In the genomic region with DNA sequence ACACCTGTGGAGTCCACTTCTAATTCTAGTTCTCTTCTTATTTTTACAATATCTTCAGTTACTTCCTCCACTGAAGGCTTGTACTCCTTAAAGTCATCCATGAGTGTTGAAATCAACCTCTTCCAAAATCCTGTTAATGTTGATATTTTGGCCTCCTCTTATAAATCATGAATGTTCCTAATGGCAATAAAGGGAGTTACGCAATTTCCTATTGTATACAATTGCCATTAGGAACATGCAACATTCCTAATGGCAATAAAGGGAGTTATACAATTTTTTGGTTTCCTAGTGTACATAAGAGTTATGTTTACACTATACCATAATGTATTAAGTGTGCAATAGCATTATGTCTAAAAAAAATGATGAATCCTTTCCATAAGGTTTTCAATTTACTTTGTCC, we compare ENCODE assay signal across 2 cellular contexts.
TF ChIP-seq lines count a peak whose summit lies in the region.

No MANE protein-coding gene starts in this region.

TF ChIP-seq in GM23338, 12 proteins besides CTCF, POLR2A, EP300 and RAD21 (continues in another document):
- TF ChIP-seq JUNB (IDR thresholded peaks at IDR 0.05; ENCODE audit: unreplicated experiment) = no peak
- no peak for TF ChIP-seq POLR2AphosphoS5 (IDR thresholded peaks at IDR 0.05; ENCODE audit: low read depth)
- no peak for TF ChIP-seq EZH2 (IDR thresholded peaks at IDR 0.05; ENCODE audit: low read depth, unreplicated experiment)
- TF ChIP-seq, protein P1, sequence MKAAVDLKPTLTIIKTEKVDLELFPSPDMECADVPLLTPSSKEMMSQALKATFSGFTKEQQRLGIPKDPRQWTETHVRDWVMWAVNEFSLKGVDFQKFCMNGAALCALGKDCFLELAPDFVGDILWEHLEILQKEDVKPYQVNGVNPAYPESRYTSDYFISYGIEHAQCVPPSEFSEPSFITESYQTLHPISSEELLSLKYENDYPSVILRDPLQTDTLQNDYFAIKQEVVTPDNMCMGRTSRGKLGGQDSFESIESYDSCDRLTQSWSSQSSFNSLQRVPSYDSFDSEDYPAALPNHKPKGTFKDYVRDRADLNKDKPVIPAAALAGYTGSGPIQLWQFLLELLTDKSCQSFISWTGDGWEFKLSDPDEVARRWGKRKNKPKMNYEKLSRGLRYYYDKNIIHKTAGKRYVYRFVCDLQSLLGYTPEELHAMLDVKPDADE (IDR thresholded peaks at IDR 0.05) = no peak
- TF ChIP-seq STAT1 (IDR thresholded peaks at IDR 0.05; ENCODE audit: unreplicated experiment) = no peak
- TF ChIP-seq, protein P2, sequence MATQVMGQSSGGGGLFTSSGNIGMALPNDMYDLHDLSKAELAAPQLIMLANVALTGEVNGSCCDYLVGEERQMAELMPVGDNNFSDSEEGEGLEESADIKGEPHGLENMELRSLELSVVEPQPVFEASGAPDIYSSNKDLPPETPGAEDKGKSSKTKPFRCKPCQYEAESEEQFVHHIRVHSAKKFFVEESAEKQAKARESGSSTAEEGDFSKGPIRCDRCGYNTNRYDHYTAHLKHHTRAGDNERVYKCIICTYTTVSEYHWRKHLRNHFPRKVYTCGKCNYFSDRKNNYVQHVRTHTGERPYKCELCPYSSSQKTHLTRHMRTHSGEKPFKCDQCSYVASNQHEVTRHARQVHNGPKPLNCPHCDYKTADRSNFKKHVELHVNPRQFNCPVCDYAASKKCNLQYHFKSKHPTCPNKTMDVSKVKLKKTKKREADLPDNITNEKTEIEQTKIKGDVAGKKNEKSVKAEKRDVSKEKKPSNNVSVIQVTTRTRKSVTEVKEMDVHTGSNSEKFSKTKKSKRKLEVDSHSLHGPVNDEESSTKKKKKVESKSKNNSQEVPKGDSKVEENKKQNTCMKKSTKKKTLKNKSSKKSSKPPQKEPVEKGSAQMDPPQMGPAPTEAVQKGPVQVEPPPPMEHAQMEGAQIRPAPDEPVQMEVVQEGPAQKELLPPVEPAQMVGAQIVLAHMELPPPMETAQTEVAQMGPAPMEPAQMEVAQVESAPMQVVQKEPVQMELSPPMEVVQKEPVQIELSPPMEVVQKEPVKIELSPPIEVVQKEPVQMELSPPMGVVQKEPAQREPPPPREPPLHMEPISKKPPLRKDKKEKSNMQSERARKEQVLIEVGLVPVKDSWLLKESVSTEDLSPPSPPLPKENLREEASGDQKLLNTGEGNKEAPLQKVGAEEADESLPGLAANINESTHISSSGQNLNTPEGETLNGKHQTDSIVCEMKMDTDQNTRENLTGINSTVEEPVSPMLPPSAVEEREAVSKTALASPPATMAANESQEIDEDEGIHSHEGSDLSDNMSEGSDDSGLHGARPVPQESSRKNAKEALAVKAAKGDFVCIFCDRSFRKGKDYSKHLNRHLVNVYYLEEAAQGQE (IDR thresholded peaks at IDR 0.05; ENCODE audit: unreplicated experiment) = no peak
- TF ChIP-seq, protein P3, sequence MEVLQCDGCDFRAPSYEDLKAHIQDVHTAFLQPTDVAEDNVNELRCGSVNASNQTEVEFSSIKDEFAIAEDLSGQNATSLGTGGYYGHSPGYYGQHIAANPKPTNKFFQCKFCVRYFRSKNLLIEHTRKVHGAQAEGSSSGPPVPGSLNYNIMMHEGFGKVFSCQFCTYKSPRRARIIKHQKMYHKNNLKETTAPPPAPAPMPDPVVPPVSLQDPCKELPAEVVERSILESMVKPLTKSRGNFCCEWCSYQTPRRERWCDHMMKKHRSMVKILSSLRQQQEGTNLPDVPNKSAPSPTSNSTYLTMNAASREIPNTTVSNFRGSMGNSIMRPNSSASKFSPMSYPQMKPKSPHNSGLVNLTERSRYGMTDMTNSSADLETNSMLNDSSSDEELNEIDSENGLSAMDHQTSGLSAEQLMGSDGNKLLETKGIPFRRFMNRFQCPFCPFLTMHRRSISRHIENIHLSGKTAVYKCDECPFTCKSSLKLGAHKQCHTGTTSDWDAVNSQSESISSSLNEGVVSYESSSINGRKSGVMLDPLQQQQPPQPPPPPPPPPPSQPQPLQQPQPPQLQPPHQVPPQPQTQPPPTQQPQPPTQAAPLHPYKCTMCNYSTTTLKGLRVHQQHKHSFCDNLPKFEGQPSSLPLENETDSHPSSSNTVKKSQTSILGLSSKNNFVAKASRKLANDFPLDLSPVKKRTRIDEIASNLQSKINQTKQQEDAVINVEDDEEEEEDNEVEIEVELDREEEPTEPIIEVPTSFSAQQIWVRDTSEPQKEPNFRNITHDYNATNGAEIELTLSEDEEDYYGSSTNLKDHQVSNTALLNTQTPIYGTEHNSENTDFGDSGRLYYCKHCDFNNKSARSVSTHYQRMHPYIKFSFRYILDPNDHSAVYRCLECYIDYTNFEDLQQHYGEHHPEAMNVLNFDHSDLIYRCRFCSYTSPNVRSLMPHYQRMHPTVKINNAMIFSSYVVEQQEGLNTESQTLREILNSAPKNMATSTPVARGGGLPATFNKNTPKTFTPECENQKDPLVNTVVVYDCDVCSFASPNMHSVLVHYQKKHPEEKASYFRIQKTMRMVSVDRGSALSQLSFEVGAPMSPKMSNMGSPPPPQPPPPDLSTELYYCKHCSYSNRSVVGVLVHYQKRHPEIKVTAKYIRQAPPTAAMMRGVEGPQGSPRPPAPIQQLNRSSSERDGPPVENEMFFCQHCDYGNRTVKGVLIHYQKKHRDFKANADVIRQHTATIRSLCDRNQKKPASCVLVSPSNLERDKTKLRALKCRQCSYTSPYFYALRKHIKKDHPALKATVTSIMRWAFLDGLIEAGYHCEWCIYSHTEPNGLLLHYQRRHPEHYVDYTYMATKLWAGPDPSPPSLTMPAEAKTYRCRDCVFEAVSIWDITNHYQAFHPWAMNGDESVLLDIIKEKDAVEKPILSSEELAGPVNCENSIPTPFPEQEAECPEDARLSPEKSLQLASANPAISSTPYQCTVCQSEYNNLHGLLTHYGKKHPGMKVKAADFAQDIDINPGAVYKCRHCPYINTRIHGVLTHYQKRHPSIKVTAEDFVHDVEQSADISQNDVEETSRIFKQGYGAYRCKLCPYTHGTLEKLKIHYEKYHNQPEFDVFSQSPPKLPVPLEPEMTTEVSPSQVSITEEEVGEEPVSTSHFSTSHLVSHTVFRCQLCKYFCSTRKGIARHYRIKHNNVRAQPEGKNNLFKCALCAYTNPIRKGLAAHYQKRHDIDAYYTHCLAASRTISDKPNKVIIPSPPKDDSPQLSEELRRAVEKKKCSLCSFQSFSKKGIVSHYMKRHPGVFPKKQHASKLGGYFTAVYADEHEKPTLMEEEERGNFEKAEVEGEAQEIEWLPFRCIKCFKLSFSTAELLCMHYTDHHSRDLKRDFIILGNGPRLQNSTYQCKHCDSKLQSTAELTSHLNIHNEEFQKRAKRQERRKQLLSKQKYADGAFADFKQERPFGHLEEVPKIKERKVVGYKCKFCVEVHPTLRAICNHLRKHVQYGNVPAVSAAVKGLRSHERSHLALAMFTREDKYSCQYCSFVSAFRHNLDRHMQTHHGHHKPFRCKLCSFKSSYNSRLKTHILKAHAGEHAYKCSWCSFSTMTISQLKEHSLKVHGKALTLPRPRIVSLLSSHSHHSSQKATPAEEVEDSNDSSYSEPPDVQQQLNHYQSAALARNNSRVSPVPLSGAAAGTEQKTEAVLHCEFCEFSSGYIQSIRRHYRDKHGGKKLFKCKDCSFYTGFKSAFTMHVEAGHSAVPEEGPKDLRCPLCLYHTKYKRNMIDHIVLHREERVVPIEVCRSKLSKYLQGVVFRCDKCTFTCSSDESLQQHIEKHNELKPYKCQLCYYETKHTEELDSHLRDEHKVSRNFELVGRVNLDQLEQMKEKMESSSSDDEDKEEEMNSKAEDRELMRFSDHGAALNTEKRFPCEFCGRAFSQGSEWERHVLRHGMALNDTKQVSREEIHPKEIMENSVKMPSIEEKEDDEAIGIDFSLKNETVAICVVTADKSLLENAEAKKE (CRISPR knock-in tag; IDR thresholded peaks at IDR 0.05) = no peak
- no peak for TF ChIP-seq EZH2phosphoT487 (IDR thresholded peaks at IDR 0.05; ENCODE audit: unreplicated experiment)
- TF ChIP-seq NANOG (IDR thresholded peaks at IDR 0.05; ENCODE audit: borderline replicate concordance) = no peak
- no peak for TF ChIP-seq ZNF114 (CRISPR knock-in tag; IDR thresholded peaks at IDR 0.05)

TF ChIP-seq in H1, 55 proteins besides CTCF, POLR2A, EP300 and RAD21:
- TF ChIP-seq CEBPB (IDR thresholded peaks at IDR 0.05; ENCODE audit: low read depth, low read length) = peak; percentile 66; the same call in 1 of the 2 replicates
- TF ChIP-seq SP1 (IDR thresholded peaks at IDR 0.05; ENCODE audit: low read depth, low read length) = no peak
